ENCODE assay signal across 8 cellular contexts in the genomic region with DNA sequence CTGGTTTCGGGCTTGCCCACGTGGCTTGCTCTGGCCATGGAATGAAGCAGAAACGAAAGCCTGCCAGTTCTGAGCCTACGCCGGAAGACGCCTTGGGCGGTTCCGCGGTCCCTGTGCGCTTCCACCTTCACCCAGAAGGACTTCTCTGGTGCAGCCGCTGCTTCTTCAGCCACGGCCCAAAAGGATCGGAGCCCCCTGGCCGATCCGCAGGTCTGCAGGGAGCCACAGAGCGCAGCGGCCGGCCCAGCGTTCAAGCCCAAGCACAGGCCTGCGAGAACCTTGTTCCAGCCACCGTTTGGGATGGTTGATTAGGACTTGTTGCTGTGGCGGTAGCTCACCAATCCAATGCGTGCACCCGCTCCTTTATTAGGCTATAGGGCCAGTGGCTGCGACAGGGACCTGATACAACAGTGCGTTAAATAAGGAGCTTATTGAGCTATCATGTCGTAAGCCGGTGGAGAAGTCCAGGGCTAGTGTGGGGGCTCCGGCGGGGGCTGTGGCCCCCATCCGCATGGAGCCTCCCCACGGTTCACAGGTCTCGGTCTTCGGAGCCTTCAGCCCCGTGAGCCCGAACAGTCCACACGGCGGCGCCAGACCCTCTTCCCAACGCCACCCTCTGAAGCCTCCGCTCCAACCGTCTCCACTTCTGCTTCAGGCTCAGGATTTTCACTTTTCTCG. TPM values are rescaled to one million over a fixed set of nuclear protein-coding genes. Genes with fewer than 3 reads are reported as not detected.
DNase-seq lines count a peak whose midpoint lies in the region; ATAC-seq and TF ChIP-seq lines count a peak whose summit lies in the region.

No MANE protein-coding gene starts in this region.

- H4K91ac ChIP-seq in trophoblast cell (ENCODE audit: low read depth, low read length): no peak overlapping the region

- H3K9me3 ChIP-seq in BE2C (no peaks in the 10 kb centered on the region), trophoblast cell (ENCODE audit: insufficient read depth, low read depth, low read length) (peaks cover 9% of the 10 kb centered on the region)

- no peak overlapping the region for H4K8ac ChIP-seq in trophoblast cell (ENCODE audit: low read depth, low read length)

- H3K23ac ChIP-seq in trophoblast cell (ENCODE audit: low read length): no peak overlapping the region

- no peak overlapping the region for H3K14ac ChIP-seq in trophoblast cell (ENCODE audit: low read length)

- no peak overlapping the region for H3K4me2 ChIP-seq in trophoblast cell (ENCODE audit: low read length)

- no peak overlapping the region for H2BK5ac ChIP-seq in trophoblast cell (ENCODE audit: low read depth, low read length, poor library complexity)

- peak; percentile 26 for TF ChIP-seq CTCF in BE2C (IDR thresholded peaks at IDR 0.05; ENCODE audit: low read depth, low read length)
- TF ChIP-seq CTCF in fibroblast of the aortic adventitia (IDR thresholded peaks at IDR 0.05; ENCODE audit: insufficient read depth, low read length): peak; percentile 60

- no peaks in the 10 kb centered on the region for H3K79me2 ChIP-seq in trophoblast cell (ENCODE audit: control insufficient read depth, insufficient read depth, low read length, poor library complexity)

- no peak overlapping the region for H3K4me3 ChIP-seq in BE2C (ENCODE audit: low read depth, low read length)
- no peak overlapping the region for H3K4me3 ChIP-seq in fibroblast of the aortic adventitia (ENCODE audit: low read depth, low read length)
- H3K4me3 ChIP-seq in trophoblast cell (ENCODE audit: low read depth, low read length): no peak overlapping the region

- no peak overlapping the region for H2AFZ ChIP-seq in trophoblast cell (ENCODE audit: insufficient read depth, low read length, poor library complexity)

- no peak overlapping the region for H3K9ac ChIP-seq in trophoblast cell (ENCODE audit: low read length)

- no peaks in the 10 kb centered on the region for H3K27me3 ChIP-seq in BE2C
- H3K27me3 ChIP-seq in trophoblast cell (ENCODE audit: insufficient read depth, low read length): no peaks in the 10 kb centered on the region

- no peak overlapping the region for H3K4ac ChIP-seq in trophoblast cell (ENCODE audit: low read depth, low read length)

- no peak overlapping the region for H3K27ac ChIP-seq in trophoblast cell (ENCODE audit: low read depth, low read length)

- H2AK5ac ChIP-seq in trophoblast cell (ENCODE audit: low read length): no peak overlapping the region

- DNase-seq in BE2C: no peak
- DNase-seq in activated T-cell treated with anti-CD3 and anti-CD28 coated beads for 24 hours (ENCODE audit: low read depth): peak; percentile 31
- DNase-seq in fibroblast of the aortic adventitia (ENCODE audit: low read depth): peak; percentile 19
- DNase-seq in trophoblast cell: peak; percentile 30 to 54
- DNase-seq in NCI-H2107 treated with DMSO at 0.1 percent for 48 hours (lab: John Stamatoyannopoulos, UW; ENCODE audit: unreplicated experiment): no peak

- no peaks in the 10 kb centered on the region for H3K79me1 ChIP-seq in trophoblast cell (ENCODE audit: low read length)

- H4K12ac ChIP-seq in trophoblast cell (ENCODE audit: low read depth, low read length): no peak overlapping the region

- H3K36me3 ChIP-seq in BE2C: no peaks in the 10 kb centered on the region
- no peaks in the 10 kb centered on the region for H3K36me3 ChIP-seq in trophoblast cell (ENCODE audit: control insufficient read depth in 1 of 2, insufficient read depth in 2 of 2, low read length in 2 of 2)

- H3K4me1 ChIP-seq in BE2C (no peaks in the 10 kb centered on the region), trophoblast cell (ENCODE audit: control insufficient read depth in 1 of 2, insufficient read depth in 2 of 2, low read length in 2 of 2) (no peaks in the 10 kb centered on the region)

- no peak overlapping the region for H3K18ac ChIP-seq in trophoblast cell (ENCODE audit: low read length)

- ATAC-seq in HG03108 (IDR thresholded peaks at IDR 0.05; ENCODE audit: unreplicated experiment) (peak; percentile 60), HG03139 (IDR thresholded peaks at IDR 0.05; ENCODE audit: unreplicated experiment) (no peak), GM18519 (IDR thresholded peaks at IDR 0.05; ENCODE audit: low FRiP score, unreplicated experiment) (no peak)

- H2BK120ac ChIP-seq in trophoblast cell (ENCODE audit: insufficient read depth, low read length, poor library complexity): no peak overlapping the region

- WGBS in trophoblast cell (ENCODE audit: extremely low coverage, insufficient coverage, insufficient read length): no CpG with 5 or more reads among the region's 43 CpGs

- H2BK12ac ChIP-seq in trophoblast cell (ENCODE audit: low read length): no peak overlapping the region

RNA-seq across cellular contexts. Expression of a gene that starts 10.2 kb away (rescaled TPM):
- 6.1 TPM for polyA plus RNA-seq in BE2C (2012; ENCODE audit: insufficient read depth, insufficient read length, low read depth)
- total RNA-seq in fibroblast of the aortic adventitia (ENCODE audit: low replicate concordance): 3.2 and 3.3 TPM in 2 replicates
- polyA plus RNA-seq in trophoblast cell (2013): 0.88 and 0.96 TPM in 2 replicates

RNA-seq across cellular contexts. Expression of a gene that starts 24.8 kb away (rescaled TPM):
- polyA plus RNA-seq in BE2C (2012; ENCODE audit: insufficient read depth, insufficient read length, low read depth): not detected
- not detected in 2 replicates for total RNA-seq in fibroblast of the aortic adventitia (ENCODE audit: low replicate concordance)
- 1.1 and 1.3 TPM in 2 replicates for polyA plus RNA-seq in trophoblast cell (2013)

RNA-seq across cellular contexts. Expression of a gene that starts 36.3 kb away (rescaled TPM):
- 4.2 TPM for polyA plus RNA-seq in BE2C (2012; ENCODE audit: insufficient read depth, insufficient read length, low read depth)
- total RNA-seq in fibroblast of the aortic adventitia (ENCODE audit: low replicate concordance): not detected in 2 replicates
- 0.07 TPM in 1 of 2 replicates, not detected in the other for polyA plus RNA-seq in trophoblast cell (2013)

Comparison
In these comparisons a context has a peak if more than half of its experiments do, and no peak if none do; other contexts are left out.
1. DNase-seq: peak in activated T-cell treated with anti-CD3 and anti-CD28 coated beads for 24 hours (single experiment), fibroblast of the aortic adventitia (single experiment) and trophoblast cell (2 of 2); none in BE2C (single experiment) and NCI-H2107 treated with DMSO at 0.1 percent for 48 hours (single experiment).